Comparison of ENCODE assay signal across 18 cellular contexts in genomic region chr10:124000792-124001201, GRCh38.
DNase-seq lines count a peak whose midpoint lies in the region; ATAC-seq and TF ChIP-seq lines count a peak whose summit lies in the region.
"Had no signal": no experiment of that assay in that cellular context is flagged by ENCODE, and none has a peak within 500 bp of the region (broad histone marks: within the 10 kb centered on the region; RNA-seq: fewer than 3 reads in every experiment).

No MANE protein-coding gene starts in this region.

- no peaks in the 10 kb centered on the region for H3K9me3 ChIP-seq in HAP-1
- H3K9me3 ChIP-seq: Peyer's patch had no signal

- intact Hi-C loops in CD14-positive monocyte (cut with micrococcal nuclease), result no loop called here
- intact Hi-C loops in natural killer cell (cut with micrococcal nuclease), result no loop called here

- peak overlapping the region in 6 of 7 donors; percentile 40 to 100 (median 79) for H3K27ac Mint-ChIP-seq in CD14-positive monocyte
- peak overlapping the region; percentile 74 for H3K27ac Mint-ChIP-seq in endothelial cell (ENCODE audit: unreplicated experiment)
- no peak overlapping the region for H3K27ac Mint-ChIP-seq in natural killer cell
- H3K27ac Mint-ChIP-seq: activated CD4-positive, alpha-beta T cell treated with anti-CD3 and anti-CD28 coated beads, Interleukin-2, amount 10 ng/mL, durations not matched to agents 7 days and 5 days; activated T-helper 1 cell treated with anti-CD3 and anti-CD28 coated beads, Interleukin-12 subunit alpha, Interleukin-12 subunit beta, Interleukin-2, Interleukin-4 antibody, amounts not matched to agents 30 ng/mL and 10 ng/mL and 1 ng/mL, durations not matched to agents 14 hours and 24 hours and 36 hours; stimulated activated effector memory CD8-positive, alpha-beta T cell treated with anti-CD3 and anti-CD28 coated beads, Interleukin-12 subunit alpha, Interleukin-12 subunit beta, amount 100 ng/mL, for 72 hours had no signal

- no peak overlapping the region for H3K4me3 ChIP-seq in HAP-1
- H3K4me3 ChIP-seq: Peyer's patch had no signal

- no peak for ATAC-seq in natural killer cell
- ATAC-seq: stimulated activated effector memory CD8-positive, alpha-beta T cell treated with anti-CD3 and anti-CD28 coated beads, Interleukin-12 subunit alpha, Interleukin-12 subunit beta, amount 100 ng/mL, for 72 hours had no signal

- H3K9me3 Mint-ChIP-seq in CD14-positive monocyte, result peaks cover 0 to 2% (median 1%) of the 10 kb centered on the region in 7 donors
- no peaks in the 10 kb centered on the region for H3K9me3 Mint-ChIP-seq in endothelial cell (ENCODE audit: unreplicated experiment)
- H3K9me3 Mint-ChIP-seq in natural killer cell, result no peaks in the 10 kb centered on the region
- H3K9me3 Mint-ChIP-seq: activated CD4-positive, alpha-beta T cell treated with anti-CD3 and anti-CD28 coated beads, Interleukin-2, amount 10 ng/mL, durations not matched to agents 7 days and 5 days; activated T-helper 1 cell treated with anti-CD3 and anti-CD28 coated beads, Interleukin-12 subunit alpha, Interleukin-12 subunit beta, Interleukin-2, Interleukin-4 antibody, amounts not matched to agents 30 ng/mL and 10 ng/mL and 1 ng/mL, durations not matched to agents 14 hours and 24 hours and 36 hours; stimulated activated effector memory CD8-positive, alpha-beta T cell treated with anti-CD3 and anti-CD28 coated beads, Interleukin-12 subunit alpha, Interleukin-12 subunit beta, amount 100 ng/mL, for 72 hours had no signal

- DNase-seq in CD14-positive monocyte (ENCODE audit: low spot score), result peak; percentile 63
- DNase-seq in HK-2 (ENCODE audit: unreplicated experiment), result peak; percentile 33
- DNase-seq in endothelial cell (ENCODE audit: low spot score), result no peak
- peak; percentile 62 for DNase-seq in myocyte (ENCODE audit: low read depth)
- DNase-seq in HAP-1 (ENCODE audit: low spot score in 2 of 2), result no peak
- DNase-seq in NCI-H774 (lab: John Stamatoyannopoulos, UW), result no peak
- no peak for DNase-seq in natural killer cell
- DNase-seq in T-helper 1 cell, result no peak
- DNase-seq: activated CD4-positive, alpha-beta T cell treated with anti-CD3 and anti-CD28 coated beads, Interleukin-2, amount 10 ng/mL, durations not matched to agents 7 days and 5 days; amniotic stem cell; GF-D8; NCI-H1105 treated with DMSO at 0.1 percent for 48 hours; NCI-H446 treated with DMSO at 0.1 percent for 48 hours; retina; stimulated activated CD4-positive, alpha-beta T cell treated with anti-CD3 and anti-CD28 coated beads, Interleukin-4, amount 100 ng/mL, for 24 hours had no signal

- no peaks in the 10 kb centered on the region for H3K4me1 ChIP-seq in HAP-1

- H3K4me3 Mint-ChIP-seq in CD14-positive monocyte, result peak overlapping the region in 1 of 2 donors; percentile 74
- peak overlapping the region; percentile 42 for H3K4me3 Mint-ChIP-seq in endothelial cell (ENCODE audit: unreplicated experiment)
- no peak overlapping the region for H3K4me3 Mint-ChIP-seq in natural killer cell
- H3K4me3 Mint-ChIP-seq: activated CD4-positive, alpha-beta T cell treated with anti-CD3 and anti-CD28 coated beads, Interleukin-2, amount 10 ng/mL, durations not matched to agents 7 days and 5 days; activated T-helper 1 cell treated with anti-CD3 and anti-CD28 coated beads, Interleukin-12 subunit alpha, Interleukin-12 subunit beta, Interleukin-2, Interleukin-4 antibody, amounts not matched to agents 30 ng/mL and 10 ng/mL and 1 ng/mL, durations not matched to agents 14 hours and 24 hours and 36 hours; stimulated activated effector memory CD8-positive, alpha-beta T cell treated with anti-CD3 and anti-CD28 coated beads, Interleukin-12 subunit alpha, Interleukin-12 subunit beta, amount 100 ng/mL, for 72 hours had no signal

- no peak for TF ChIP-seq CTCF in CD14-positive monocyte (IDR thresholded peaks at IDR 0.05)
- TF ChIP-seq CTCF in endothelial cell (IDR thresholded peaks at IDR 0.05; ENCODE audit: unreplicated experiment), result no peak
- no peak for TF ChIP-seq CTCF in natural killer cell (IDR thresholded peaks at IDR 0.05)

- in situ Hi-C loops in HAP-1 (cut with MboI; ENCODE audit: low sequenced_read_pairs), result no loop called here

- peaks cover 67% of the 10 kb centered on the region for H3K4me1 Mint-ChIP-seq in CD14-positive monocyte
- H3K4me1 Mint-ChIP-seq in endothelial cell (ENCODE audit: unreplicated experiment), result peaks cover 15% of the 10 kb centered on the region
- H3K4me1 Mint-ChIP-seq in natural killer cell, result peaks cover 0 to 4% of the 10 kb centered on the region in 2 donors
- H3K4me1 Mint-ChIP-seq: stimulated activated effector memory CD8-positive, alpha-beta T cell treated with anti-CD3 and anti-CD28 coated beads, Interleukin-12 subunit alpha, Interleukin-12 subunit beta, amount 100 ng/mL, for 72 hours had no signal

- H3K36me3 Mint-ChIP-seq in CD14-positive monocyte (peaks cover 66 to 67% of the 10 kb centered on the region in 2 donors), endothelial cell (ENCODE audit: low read depth, unreplicated experiment) (peaks cover 21% of the 10 kb centered on the region), natural killer cell (no peaks in the 10 kb centered on the region)
- H3K36me3 Mint-ChIP-seq: stimulated activated effector memory CD8-positive, alpha-beta T cell treated with anti-CD3 and anti-CD28 coated beads, Interleukin-12 subunit alpha, Interleukin-12 subunit beta, amount 100 ng/mL, for 72 hours had no signal

- H3K27me3 Mint-ChIP-seq in CD14-positive monocyte (ENCODE audit: low read depth in 3 of 3) (peaks cover 2 to 19% (median 17%) of the 10 kb centered on the region in 3 donors), endothelial cell (ENCODE audit: unreplicated experiment) (peaks cover 24% of the 10 kb centered on the region), natural killer cell (ENCODE audit: low read depth in 2 of 2) (peaks cover 15 to 27% of the 10 kb centered on the region in 2 donors)

- H3K36me3 ChIP-seq in HAP-1 (replicated peaks), result no peaks in the 10 kb centered on the region
- H3K36me3 ChIP-seq: Peyer's patch had no signal

- H3K27me3 ChIP-seq in HAP-1 (ENCODE audit: low read depth), result no peaks in the 10 kb centered on the region
- H3K27me3 ChIP-seq: Peyer's patch had no signal

Comparison
In these comparisons a context has a peak if more than half of its experiments do, and no peak if none do; other contexts are left out.
1. DNase-seq: peak in CD14-positive monocyte (single experiment), HK-2 (single experiment) and myocyte (single experiment); none in endothelial cell (single experiment), HAP-1 (0 of 2), NCI-H774 (single experiment), natural killer cell (single experiment) and T-helper 1 cell (0 of 5).
2. H3K27ac Mint-ChIP-seq: peak in CD14-positive monocyte (6 of 7) and endothelial cell (single experiment); none in natural killer cell (0 of 2).